In the genomic region with DNA sequence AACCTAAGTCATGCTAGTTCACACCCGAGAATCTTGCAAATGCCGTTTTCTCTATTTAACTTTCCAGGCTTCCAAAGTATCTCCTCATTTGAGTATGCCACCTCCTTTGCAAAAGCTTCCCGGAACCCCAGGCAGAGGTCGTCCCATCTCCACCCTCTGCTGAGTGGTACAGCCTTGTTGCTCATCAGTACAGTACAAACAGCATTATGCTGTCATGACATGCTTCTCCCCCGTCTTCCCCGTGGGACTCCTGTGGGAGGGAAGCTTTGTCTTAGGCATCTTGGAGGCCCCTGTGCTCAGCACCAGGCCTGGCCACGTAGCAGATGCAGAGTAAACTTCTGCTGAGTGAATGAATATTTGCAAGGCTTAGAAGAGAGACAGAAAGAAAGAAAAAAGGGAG, we compare ENCODE assay signal across 24 cellular contexts.
DNase-seq lines count a peak whose midpoint lies in the region; ATAC-seq and TF ChIP-seq lines count a peak whose summit lies in the region.
"Had no signal": no experiment of that assay in that cellular context is flagged by ENCODE, and none has a peak within 500 bp of the region (broad histone marks: within the 10 kb centered on the region; RNA-seq: fewer than 3 reads in every experiment).

No MANE protein-coding gene starts in this region.

- peaks cover 24% of the 10 kb centered on the region for H3K4me1 Mint-ChIP-seq in WTC11

- H3K4me1 ChIP-seq in Peyer's patch (no peaks in the 10 kb centered on the region), left lung (no peaks in the 10 kb centered on the region)

- ATAC-seq in WTC11, result peak; percentile 18; the same call in 1 of the 2 replicates
- no peak for ATAC-seq in left lung
- no peak for ATAC-seq in GM21447 (IDR thresholded peaks at IDR 0.05; ENCODE audit: unreplicated experiment)

- H3K27me3 ChIP-seq in H7 (ENCODE audit: control insufficient read depth, insufficient read depth, low read length) (peaks cover 2% of the 10 kb centered on the region; the same call in 1 of the 2 replicates), Peyer's patch (no peaks in the 10 kb centered on the region), left lung (no peaks in the 10 kb centered on the region)

- H3K9me3 Mint-ChIP-seq in WTC11, result peaks cover 7% of the 10 kb centered on the region; the same call in 1 of the 2 replicates

- TF ChIP-seq CTCF in WTC11 (IDR thresholded peaks at IDR 0.05), result no peak
- no peak for TF ChIP-seq CTCF in Peyer's patch (IDR thresholded peaks at IDR 0.05)
- no peak for TF ChIP-seq CTCF in left lung (IDR thresholded peaks at IDR 0.05)

- POLR2A ChIA-PET in WTC11 (lab: Charles Lee), result no interaction called here

- CTCF ChIA-PET in WTC11 (lab: Charles Lee), result interaction anchor here (1.5 kb wide), 1 partner anchor 9 kb away, joined by 10 read pairs; no protein-coding TSS in a partner anchor

- no peak overlapping the region for H3K27ac Mint-ChIP-seq in WTC11

- no peaks in the 10 kb centered on the region for H3K9me3 ChIP-seq in Peyer's patch
- no peaks in the 10 kb centered on the region for H3K9me3 ChIP-seq in left lung

- no peak overlapping the region for H3K27ac ChIP-seq in Peyer's patch
- no peak overlapping the region for H3K27ac ChIP-seq in left lung
- H3K27ac ChIP-seq: PC-9 had no signal

- H3K36me3 ChIP-seq in H7 (replicated peaks; ENCODE audit: control insufficient read depth, insufficient read depth, low read length), result no peaks in the 10 kb centered on the region
- H3K36me3 ChIP-seq in Peyer's patch, result no peaks in the 10 kb centered on the region
- no peaks in the 10 kb centered on the region for H3K36me3 ChIP-seq in left lung

- intact Hi-C loops in left lung (cut with DNase I), result no loop called here

- DNase-seq in H7 (peak; percentile 28), WTC11 (ENCODE audit: low spot score) (no peak), fibroblast of peridontal ligament (ENCODE audit: extremely low read depth) (peak; percentile 15), nucleus accumbens (lab: John Stamatoyannopoulos, UW) (peak in 31 of 56 donors; percentile 2 to 76 (median 30)), Peyer's patch (no peak), superior temporal gyrus (ENCODE audit: extremely low spot score) (no peak), left lung (no peak)
- DNase-seq: Calu3; DMS153; DND-41; KBM-7; MV-4-11; NCI-H1105 treated with DMSO at 0.1 percent for 48 hours; NCI-H146; NCI-H1930; NCI-H2107; NCI-H446; NCI-H524 treated with DMSO at 0.1 percent for 48 hours; NCI-H774; NK-92 treated with Interleukin-12 subunit alpha and Interleukin-12 subunit beta, amount 100 ng/mL, for 24 hours; PC-9; RPMI8226; SHP77 had no signal

- no peak for TF ChIP-seq POLR2A in Peyer's patch (IDR thresholded peaks at IDR 0.05)

- H3K4me3 Mint-ChIP-seq in WTC11, result peak overlapping the region; percentile 2; the same call in 1 of the 2 replicates

- H3K36me3 Mint-ChIP-seq in WTC11, result no peaks in the 10 kb centered on the region

- no peak overlapping the region for H3K4me3 ChIP-seq in H7 (ENCODE audit: insufficient read depth, low read depth, low read length)
- H3K4me3 ChIP-seq in Peyer's patch, result no peak overlapping the region
- no peak overlapping the region for H3K4me3 ChIP-seq in left lung
- H3K4me3 ChIP-seq: PC-9 had no signal

- peaks cover 10% of the 10 kb centered on the region for H3K27me3 Mint-ChIP-seq in WTC11 (ENCODE audit: low read depth)

TF ChIP-seq in WTC11, 78 proteins besides CTCF, POLR2A, EP300 and RAD21:
- no peak for TF ChIP-seq SMAD3 (CRISPR knock-in tag; IDR thresholded peaks at IDR 0.05; ENCODE audit: borderline replicate concordance)
- TF ChIP-seq ZNF671 (CRISPR knock-in tag; IDR thresholded peaks at IDR 0.05), result no peak
- no peak for TF ChIP-seq ESRRA (CRISPR knock-in tag; IDR thresholded peaks at IDR 0.05; ENCODE audit: borderline replicate concordance)
- no peak for TF ChIP-seq JAZF1 (CRISPR knock-in tag; IDR thresholded peaks at IDR 0.05)
- no peak for TF ChIP-seq ERG (CRISPR knock-in tag; IDR thresholded peaks at IDR 0.05)
- TF ChIP-seq, protein P1, sequence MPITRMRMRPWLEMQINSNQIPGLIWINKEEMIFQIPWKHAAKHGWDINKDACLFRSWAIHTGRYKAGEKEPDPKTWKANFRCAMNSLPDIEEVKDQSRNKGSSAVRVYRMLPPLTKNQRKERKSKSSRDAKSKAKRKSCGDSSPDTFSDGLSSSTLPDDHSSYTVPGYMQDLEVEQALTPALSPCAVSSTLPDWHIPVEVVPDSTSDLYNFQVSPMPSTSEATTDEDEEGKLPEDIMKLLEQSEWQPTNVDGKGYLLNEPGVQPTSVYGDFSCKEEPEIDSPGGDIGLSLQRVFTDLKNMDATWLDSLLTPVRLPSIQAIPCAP (CRISPR knock-in tag; IDR thresholded peaks at IDR 0.05), result no peak
- no peak for TF ChIP-seq ZBTB21 (CRISPR knock-in tag; IDR thresholded peaks at IDR 0.05; ENCODE audit: borderline replicate concordance)
- TF ChIP-seq, protein P2, sequence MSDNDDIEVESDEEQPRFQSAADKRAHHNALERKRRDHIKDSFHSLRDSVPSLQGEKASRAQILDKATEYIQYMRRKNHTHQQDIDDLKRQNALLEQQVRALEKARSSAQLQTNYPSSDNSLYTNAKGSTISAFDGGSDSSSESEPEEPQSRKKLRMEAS (CRISPR knock-in tag; IDR thresholded peaks at IDR 0.05), result no peak
- TF ChIP-seq NR3C1 (CRISPR knock-in tag; conservative IDR thresholded peaks at IDR 0.05; ENCODE audit: low read depth), result no peak
- TF ChIP-seq ZNF121 (CRISPR knock-in tag; IDR thresholded peaks at IDR 0.05), result no peak
TF ChIP-seq in WTC11: peak in this region for 0.

Comparison
In these comparisons a context has a peak if more than half of its experiments do, and no peak if none do; other contexts are left out.
1. DNase-seq: peak in H7 (single experiment), fibroblast of peridontal ligament (single experiment) and nucleus accumbens (31 of 56); none in WTC11 (single experiment), Peyer's patch (0 of 3), superior temporal gyrus (single experiment) and left lung (0 of 2).